In the genomic region with DNA sequence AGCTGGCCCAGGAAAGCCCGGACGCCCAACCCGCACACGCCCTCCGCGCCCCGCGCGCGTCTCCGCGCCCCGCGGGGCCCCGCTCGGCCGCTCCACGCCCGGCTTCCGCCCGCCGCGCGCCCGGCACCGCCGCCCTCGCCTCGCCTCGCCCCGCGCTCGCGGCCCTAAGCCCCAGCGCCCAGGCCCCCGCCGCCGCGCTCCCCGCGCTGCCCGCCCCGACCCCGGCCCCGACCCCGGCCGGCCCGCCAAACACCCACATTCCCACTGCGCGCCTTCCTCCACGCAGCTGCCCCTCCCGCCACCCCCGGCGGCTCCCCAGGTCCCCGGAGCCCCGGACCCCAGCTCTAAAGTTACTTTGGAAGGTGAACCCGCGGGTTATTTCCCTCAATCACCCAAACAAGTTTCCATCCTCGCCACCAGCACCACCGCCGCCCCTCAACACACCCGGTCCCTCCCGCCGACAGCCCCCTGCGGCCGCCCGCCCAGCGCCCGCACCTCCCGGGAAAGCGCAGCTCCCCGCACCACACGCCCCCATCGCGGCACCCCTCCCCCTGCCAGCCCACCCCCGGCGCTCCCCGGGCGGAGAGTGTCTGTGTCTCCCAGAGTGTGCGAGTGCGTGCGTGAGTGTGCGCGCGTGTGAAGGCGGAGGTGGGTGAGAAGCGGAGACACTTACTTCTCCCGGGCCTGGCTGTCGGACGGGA, we compare ENCODE assay signal across 7 cellular contexts. TPM values are rescaled to one million over a fixed set of nuclear protein-coding genes. Genes with fewer than 3 reads are reported as not detected.
DNase-seq lines count a peak whose midpoint lies in the region; ATAC-seq and TF ChIP-seq lines count a peak whose summit lies in the region.

No MANE protein-coding gene starts in this region.

- no peak for TF ChIP-seq EP300 in neural cell (conservative IDR thresholded peaks at IDR 0.05; ENCODE audit: poor library complexity, severe bottlenecking)

- H3F3A ChIP-seq in neural cell (ENCODE audit: insufficient read depth, low read length, poor library complexity, severe bottlenecking) = no peaks in the 10 kb centered on the region

- no peaks in the 10 kb centered on the region for H3K9me3 ChIP-seq in neural cell (ENCODE audit: low read length)

- H3K27me3 ChIP-seq in neural cell (ENCODE audit: insufficient read depth, low read depth, low read length) = no peaks in the 10 kb centered on the region

- H3K9me2 ChIP-seq in neural cell (ENCODE audit: insufficient read depth, low read length) = no peaks in the 10 kb centered on the region

- peaks cover 27% of the 10 kb centered on the region for H4K20me1 ChIP-seq in neural cell (ENCODE audit: insufficient read depth)

- peak overlapping the region; percentile 76 for H3K4me3 ChIP-seq in neural cell (ENCODE audit: low read length)

- H3K79me2 ChIP-seq in neural cell (replicated peaks; ENCODE audit: insufficient read depth, low read length) = peaks cover 43% of the 10 kb centered on the region

- H3K4me2 ChIP-seq in neural cell (ENCODE audit: low read length) = no peak overlapping the region

- peak; percentile 10 for DNase-seq in activated CD4-positive, alpha-beta T cell treated with anti-CD3 and anti-CD28 coated beads, Interleukin-2, amount 50 U/mL, for 1 hour
- no peak for DNase-seq in epithelial cell of prostate (ENCODE audit: low read depth, low spot score)
- no peak for DNase-seq in DMS114 treated with DMSO at 0.1 percent for 48 hours (lab: John Stamatoyannopoulos, UW; ENCODE audit: unreplicated experiment)

- no peak for TF ChIP-seq CTCF in neural cell (IDR thresholded peaks at IDR 0.05; ENCODE audit: poor library complexity, severe bottlenecking)

- H3K27ac ChIP-seq in epithelial cell of prostate (peak overlapping the region; percentile 92), neural cell (ENCODE audit: low read length) (peak overlapping the region; percentile 67)

- TF ChIP-seq RAD21 in neural cell (conservative IDR thresholded peaks at IDR 0.05) = no peak

- H3K9ac ChIP-seq in neural cell (ENCODE audit: low read length) = peak overlapping the region; percentile 66

- peak; percentile 8 for ATAC-seq in GM18517 (IDR thresholded peaks at IDR 0.05; ENCODE audit: unreplicated experiment)
- ATAC-seq in HG02981 (IDR thresholded peaks at IDR 0.05; ENCODE audit: unreplicated experiment) = peak; percentile 9
- no peak for ATAC-seq in GM18502 (IDR thresholded peaks at IDR 0.05; ENCODE audit: poor library complexity, unreplicated experiment)

- H3K36me3 ChIP-seq in neural cell (ENCODE audit: insufficient read depth, low read length) = no peaks in the 10 kb centered on the region

- no peak overlapping the region for H2AFZ ChIP-seq in neural cell (ENCODE audit: low read depth, low read length)

TF ChIP-seq in neural cell, 6 proteins besides CTCF, POLR2A, EP300 and RAD21:
- TF ChIP-seq EZH2 (IDR thresholded peaks at IDR 0.05; ENCODE audit: borderline replicate concordance, insufficient read depth, low read length, poor library complexity, severe bottlenecking) = no peak
- no peak for TF ChIP-seq POLR2AphosphoS5 (IDR thresholded peaks at IDR 0.05)

RNA-seq across cellular contexts. Expression of gene SSBP2, which starts 0.4 kb away (rescaled TPM):
- 128 and 164 TPM in 2 replicates for polyA plus RNA-seq in neural cell
- 224 and 262 TPM in 2 replicates for polyA minus RNA-seq in neural cell
